Comparison of ENCODE assay signal across 34 cellular contexts in the genomic region with DNA sequence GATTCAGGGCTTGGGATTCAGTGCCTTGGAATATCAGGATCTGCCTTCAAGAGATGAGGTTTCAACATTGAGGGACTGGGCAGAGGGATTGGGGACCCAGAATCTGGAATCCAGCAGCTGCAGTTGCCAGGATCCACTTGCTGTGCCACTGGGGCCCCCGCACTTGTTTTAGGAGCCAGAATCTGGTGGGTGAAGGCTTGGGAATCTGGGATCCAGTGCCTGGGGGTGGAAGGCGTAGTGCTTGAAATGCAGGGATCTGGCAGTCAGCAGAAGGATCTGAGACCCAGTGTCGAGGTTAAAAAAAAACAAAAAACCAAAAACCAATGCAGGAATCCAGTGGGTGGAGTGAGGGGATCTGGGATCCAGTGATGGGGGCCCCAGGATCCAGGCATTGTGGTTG. TPM values are rescaled to one million over a fixed set of nuclear protein-coding genes. Genes with fewer than 3 reads are reported as not detected.
"Had no signal": no experiment of that assay in that cellular context is flagged by ENCODE, and none has a peak within 500 bp of the region (broad histone marks: within the 10 kb centered on the region; RNA-seq: fewer than 3 reads in every experiment).

No MANE protein-coding gene starts in this region.

- H3K4me1 ChIP-seq: heart left ventricle, left lung, lower lobe of right lung, parathyroid adenoma, right atrium auricular region, right lobe of liver, tibial nerve, uterus had no signal

- ATAC-seq: heart left ventricle; left lung; lower lobe of right lung; mucosa of descending colon; naive thymus-derived CD4-positive, alpha-beta T cell; natural killer cell treated with Interleukin-12 subunit alpha and Interleukin-12 subunit beta and Interleukin-15 and Interleukin-18, amount 100 ng/mL, for 72 hours; stimulated activated naive B cell treated with anti-CD40 and anti-IgM and Interleukin-4, amounts not matched to agents 10 μg/mL and 1 μg/mL and 100 μg/mL, for 72 hours had no signal

- H3K79me2 ChIP-seq: parathyroid adenoma had no signal

- H3K27me3 ChIP-seq: heart left ventricle, left lung, right atrium auricular region, right lobe of liver, tibial nerve, uterus had no signal

- H3K27ac ChIP-seq: heart left ventricle, left lung, lower lobe of right lung, parathyroid adenoma, right atrium auricular region, right lobe of liver, tibial nerve, uterus had no signal

- H3K4me3 Mint-ChIP-seq: immature natural killer cell; naive thymus-derived CD4-positive, alpha-beta T cell; natural killer cell treated with Interleukin-12 subunit alpha and Interleukin-12 subunit beta and Interleukin-15 and Interleukin-18, amount 100 ng/mL, for 72 hours; stimulated activated naive B cell treated with anti-CD40 and anti-IgM and Interleukin-4, amounts not matched to agents 10 μg/mL and 1 μg/mL and 100 μg/mL, for 72 hours; stimulated activated naive CD8-positive, alpha-beta T cell treated with anti-CD3 and anti-CD28 coated beads, Interleukin-15, Interleukin-2, amounts not matched to agents 100 ng/mL and 50 ng/mL, for 24 hours; type B pancreatic cell had no signal

- DNase-seq: heart left ventricle; hypothalamus; immature natural killer cell; kidney; left colon; left lung; lower lobe of right lung; mammary epithelial cell; midbrain; mucosa of descending colon; naive thymus-derived CD4-positive, alpha-beta T cell; nucleus accumbens; right lobe of liver; stimulated activated CD4-positive, alpha-beta T cell treated with anti-CD3 and anti-CD28 coated beads, Interleukin-1b, Interleukin-23, amount 100 ng/mL, for 48 hours; stimulated activated CD4-positive, alpha-beta T cell treated with anti-CD3 and anti-CD28 coated beads, Interleukin-2, amount 100 ng/mL, for 48 hours; stimulated activated CD4-positive, alpha-beta T cell treated with anti-CD3 and anti-CD28 coated beads, Interleukin-4, amount 100 ng/mL, for 4 hours; stimulated activated CD8-positive, alpha-beta memory T cell treated with anti-CD3 and anti-CD28 coated beads, Interleukin-4, amount 100 ng/mL, for 48 hours; stimulated activated naive B cell treated with anti-CD40 and anti-IgM and Interleukin-4, amounts not matched to agents 10 μg/mL and 1 μg/mL and 100 μg/mL, for 72 hours; substantia nigra; uterus had no signal

- H3K27me3 Mint-ChIP-seq: naive thymus-derived CD4-positive, alpha-beta T cell; stimulated activated naive CD8-positive, alpha-beta T cell treated with anti-CD3 and anti-CD28 coated beads, Interleukin-15, Interleukin-2, amounts not matched to agents 100 ng/mL and 50 ng/mL, for 24 hours; type B pancreatic cell had no signal

- H3K36me3 Mint-ChIP-seq: immature natural killer cell; natural killer cell treated with Interleukin-12 subunit alpha and Interleukin-12 subunit beta and Interleukin-15 and Interleukin-18, amount 100 ng/mL, for 72 hours had no signal

- H3K9me3 Mint-ChIP-seq: immature natural killer cell; naive thymus-derived CD4-positive, alpha-beta T cell; natural killer cell treated with Interleukin-12 subunit alpha and Interleukin-12 subunit beta and Interleukin-15 and Interleukin-18, amount 100 ng/mL, for 72 hours; stimulated activated naive B cell treated with anti-CD40 and anti-IgM and Interleukin-4, amounts not matched to agents 10 μg/mL and 1 μg/mL and 100 μg/mL, for 72 hours; stimulated activated naive CD8-positive, alpha-beta T cell treated with anti-CD3 and anti-CD28 coated beads, Interleukin-15, Interleukin-2, amounts not matched to agents 100 ng/mL and 50 ng/mL, for 24 hours; type B pancreatic cell had no signal

- H3K4me1 Mint-ChIP-seq: immature natural killer cell; naive thymus-derived CD4-positive, alpha-beta T cell; stimulated activated naive B cell treated with anti-CD40 and anti-IgM and Interleukin-4, amounts not matched to agents 10 μg/mL and 1 μg/mL and 100 μg/mL, for 72 hours had no signal

- H2AFZ ChIP-seq: parathyroid adenoma had no signal

- H3K9me3 ChIP-seq: left lung, lower lobe of right lung, mucosa of descending colon, right lobe of liver, uterus had no signal

- H3K27ac Mint-ChIP-seq: natural killer cell treated with Interleukin-12 subunit alpha and Interleukin-12 subunit beta and Interleukin-15 and Interleukin-18, amount 100 ng/mL, for 72 hours; stimulated activated naive B cell treated with anti-CD40 and anti-IgM and Interleukin-4, amounts not matched to agents 10 μg/mL and 1 μg/mL and 100 μg/mL, for 72 hours; stimulated activated naive CD8-positive, alpha-beta T cell treated with anti-CD3 and anti-CD28 coated beads, Interleukin-15, Interleukin-2, amounts not matched to agents 100 ng/mL and 50 ng/mL, for 24 hours; type B pancreatic cell had no signal

- H3K9ac ChIP-seq: parathyroid adenoma had no signal

- H3K4me2 ChIP-seq: smooth muscle cell had no signal

- H3K4me3 ChIP-seq: heart left ventricle, left lung, lower lobe of right lung, mucosa of descending colon, right atrium auricular region, right lobe of liver, smooth muscle cell, tibial nerve, uterus had no signal

- H3K36me3 ChIP-seq: left lung, lower lobe of right lung, right atrium auricular region, uterus had no signal

RNA-seq across cellular contexts. Expression of a gene that starts 7.3 kb away (rescaled TPM):
- total RNA-seq: lower lobe of right lung; mammary epithelial cell; mesenteric fat pad; myocyte; natural killer cell treated with Interleukin-12 subunit alpha and Interleukin-12 subunit beta and Interleukin-15 and Interleukin-18, amount 100 ng/mL, for 72 hours; right atrium auricular region; smooth muscle cell; ureter had no signal
- polyA plus RNA-seq: immature natural killer cell; naive thymus-derived CD4-positive, alpha-beta T cell had no signal

RNA-seq across cellular contexts. Expression of a gene that starts 23.2 kb away (rescaled TPM):
- total RNA-seq: mesenteric fat pad; myocyte; natural killer cell treated with Interleukin-12 subunit alpha and Interleukin-12 subunit beta and Interleukin-15 and Interleukin-18, amount 100 ng/mL, for 72 hours; osteocyte; posterior vena cava; skeletal muscle tissue; tibial nerve had no signal

RNA-seq across cellular contexts. Expression of a gene that starts 40.7 kb away (rescaled TPM):
- total RNA-seq: myocyte, osteocyte, pulmonary artery endothelial cell, skeletal muscle tissue, smooth muscle cell had no signal
